13 cellular contexts compared by ENCODE assay signal in genomic region chr1:24763671-24764070, GRCh38. TPM values are rescaled to one million over a fixed set of nuclear protein-coding genes. Genes with fewer than 3 reads are reported as not detected.
DNase-seq lines count a peak whose midpoint lies in the region; ATAC-seq and TF ChIP-seq lines count a peak whose summit lies in the region.
"Had no signal": no experiment of that assay in that cellular context is flagged by ENCODE, and none has a peak within 500 bp of the region (broad histone marks: within the 10 kb centered on the region; RNA-seq: fewer than 3 reads in every experiment).

No MANE protein-coding gene starts in this region.

- H3K4me1 ChIP-seq in A673 (ENCODE audit: insufficient read depth, low read length, poor library complexity, severe bottlenecking) (peaks cover 45% of the 10 kb centered on the region), HEK293 (ENCODE audit: control insufficient read depth, insufficient read depth, low read length) (peaks cover 8% of the 10 kb centered on the region), sigmoid colon (peaks cover 0 to 68% (median 57%) of the 10 kb centered on the region in 4 donors)

- H3K4me3 ChIP-seq in A673 (ENCODE audit: low read depth, low read length, poor library complexity, severe bottlenecking) (no peak overlapping the region), HEK293 (ENCODE audit: low read depth, low read length) (no peak overlapping the region), sigmoid colon (no peak overlapping the region)

- DNase-seq in A673 (ENCODE audit: low spot score) (no peak), amniotic epithelial cell (ENCODE audit: low read depth) (peak; percentile 76), sigmoid colon (no peak), NCI-H128 (lab: John Stamatoyannopoulos, UW; ENCODE audit: unreplicated experiment) (no peak), hippocampal formation (lab: John Stamatoyannopoulos, UW) (no peak)
- DNase-seq: CD8-positive, alpha-beta T cell; COR-L47; DMS153; DMS79 treated with DMSO at 0.1 percent for 48 hours; EL; HCEC 1CT had no signal

- TF ChIP-seq POLR2A in sigmoid colon (IDR thresholded peaks at IDR 0.05) = no peak

- TF ChIP-seq CTCF in A673 (conservative IDR thresholded peaks at IDR 0.05; ENCODE audit: low read depth, low read length) (no peak), HEK293 (tag by site-specific recombination; IDR thresholded peaks at IDR 0.05) (no peak), sigmoid colon (IDR thresholded peaks at IDR 0.05) (no peak)

- no peaks in the 10 kb centered on the region for H3K36me3 ChIP-seq in A673 (ENCODE audit: insufficient read depth, low read length, poor library complexity, severe bottlenecking)
- H3K36me3 ChIP-seq in HEK293 (ENCODE audit: control insufficient read depth in 2 of 2, insufficient read depth in 1 of 2, low read length in 2 of 2) = no peaks in the 10 kb centered on the region; a peak in 1 of 3 replicates
- no peaks in the 10 kb centered on the region for H3K36me3 ChIP-seq in sigmoid colon

- no peak for ATAC-seq in GM21360 (IDR thresholded peaks at IDR 0.05; ENCODE audit: unreplicated experiment)
- ATAC-seq: CD8-positive, alpha-beta T cell had no signal

- H3K9me3 ChIP-seq in A673 (ENCODE audit: low read depth, low read length, poor library complexity, severe bottlenecking) = no peaks in the 10 kb centered on the region
- no peaks in the 10 kb centered on the region for H3K9me3 ChIP-seq in HEK293 (ENCODE audit: control insufficient read depth, insufficient read depth, low read depth, low read length)
- H3K9me3 ChIP-seq in sigmoid colon = no peaks in the 10 kb centered on the region

- no peak for TF ChIP-seq EP300 in sigmoid colon (IDR thresholded peaks at IDR 0.05)

- no TSS peak for BruUV-seq in A673 (replicated peaks; lab: Mats Ljungman, UMichigan)

- CTCF ChIA-PET in A673 (lab: Charles Lee) = interaction anchor here (0.6 kb wide), 1 partner anchor 75 kb away, joined by 4 read pairs; no protein-coding TSS in a partner anchor
- CTCF ChIA-PET in HEK293 (lab: Yijun Ruan, JAX) = interaction anchor here (1.7 to 4.0 kb wide), 2 partner anchors 73 to 75 kb away, joined by 3 to 21 read pairs; no protein-coding TSS in a partner anchor

- H3K27ac ChIP-seq in A673 (ENCODE audit: low read depth, low read length, poor library complexity, severe bottlenecking) (peak overlapping the region; percentile 27), HEK293 (ENCODE audit: extremely low read depth, low read depth, low read length) (no peak overlapping the region), sigmoid colon (peak overlapping the region in 3 of 4 donors; percentile 2 to 94 (median 89))

- H3K27me3 ChIP-seq in A673 (replicated peaks; ENCODE audit: insufficient read depth, low read depth, low read length, poor library complexity) = no peaks in the 10 kb centered on the region
- H3K27me3 ChIP-seq in sigmoid colon = no peaks in the 10 kb centered on the region

- POLR2A ChIA-PET in A673 (lab: Charles Lee; ENCODE audit: low non-redundant PET) = no interaction called here
- POLR2A ChIA-PET in HEK293 (lab: Yijun Ruan, JAX) = interaction anchor here (0.7 to 5.0 kb wide), 3 partner anchors 10 to 18 kb away, joined by 11 to 21 read pairs (median 12); partner anchors contain the start of gene CLIC4

- intact Hi-C loops in A673 (cut with micrococcal nuclease; ENCODE audit: unreplicated experiment) = no loop called here
- intact Hi-C loops in sigmoid colon (cut with DNase I) = no loop called here

- WGBS in sigmoid colon, 2 donors = 90% methylated on average over 3 of the region's 3 CpGs

TF ChIP-seq in HEK293, 187 proteins besides CTCF, POLR2A, EP300 and RAD21:
- TF ChIP-seq ZNF362 (tag by site-specific recombination; IDR thresholded peaks at IDR 0.05) = no peak
- peak; percentile 33; the same call in 1 of the 2 replicates for TF ChIP-seq PRDM6 (tag by site-specific recombination; IDR thresholded peaks at IDR 0.05)
- no peak for TF ChIP-seq HIC1 (tag by site-specific recombination; IDR thresholded peaks at IDR 0.05)

RNA-seq across cellular contexts. Expression of gene CLIC4, which starts 18.4 kb away (rescaled TPM):
- 207 and 209 TPM in 2 replicates for total RNA-seq in A673 (2021)
- total RNA-seq in sigmoid colon = 100 to 1,000 TPM; 334 to 443 (median 385) TPM
- polyA plus RNA-seq in sigmoid colon = 10 to 100 TPM; 37.8 to 39.9 (median 37.9) TPM
